ENCODE assay signal across 15 cellular contexts in genomic region chr13:27968316-27969072, GRCh38. TPM values are rescaled to one million over a fixed set of nuclear protein-coding genes. Genes with fewer than 3 reads are reported as not detected.
A peak's percentile ranks its signal among the peaks of the same experiment; 100 is the strongest.
DNase-seq lines count a peak whose midpoint lies in the region; ATAC-seq and TF ChIP-seq lines count a peak whose summit lies in the region.
"Had no signal": no experiment of that assay in that cellular context is flagged by ENCODE, and none has a peak within 500 bp of the region (broad histone marks: within the 10 kb centered on the region; RNA-seq: fewer than 3 reads in every experiment).

No MANE protein-coding gene starts in this region.

- H3K4me3 Mint-ChIP-seq in Calu3 (ENCODE audit: low read depth, unreplicated experiment) (peak overlapping the region; percentile 74), naive B cell (peak overlapping the region; percentile 2 to 87 (median 68)), T-cell (peak overlapping the region in 1 of 3 donors; percentile 67)
- H3K4me3 Mint-ChIP-seq in activated CD8-positive, alpha-beta memory T cell treated with anti-CD3 and anti-CD28 coated beads, Interleukin-2, amount 10 ng/mL, durations not matched to agents 7 days and 5 days, result no peak overlapping the region

- H3K27me3 Mint-ChIP-seq in Calu3 (ENCODE audit: unreplicated experiment) (peaks cover 53% of the 10 kb centered on the region), naive B cell (peaks cover 56 to 94% (median 82%) of the 10 kb centered on the region in 3 donors), T-cell (peaks cover 56 to 86% of the 10 kb centered on the region in 2 donors)
- H3K27me3 Mint-ChIP-seq in activated CD8-positive, alpha-beta memory T cell treated with anti-CD3 and anti-CD28 coated beads, Interleukin-2, amount 10 ng/mL, durations not matched to agents 7 days and 5 days, result peaks cover 91% of the 10 kb centered on the region

- WGBS in HUES64, result 1% methylated on average over 85 of the region's 85 CpGs

- H3K9me3 Mint-ChIP-seq in Calu3 (ENCODE audit: low read depth, unreplicated experiment) (no peaks in the 10 kb centered on the region), naive B cell (peaks cover 0 to 3% (median 0%) of the 10 kb centered on the region in 7 donors), T-cell (no peaks in the 10 kb centered on the region)
- no peaks in the 10 kb centered on the region for H3K9me3 Mint-ChIP-seq in activated CD8-positive, alpha-beta memory T cell treated with anti-CD3 and anti-CD28 coated beads, Interleukin-2, amount 10 ng/mL, durations not matched to agents 7 days and 5 days (ENCODE audit: low read depth)

- peaks cover 100% of the 10 kb centered on the region for H3K27me3 ChIP-seq in HUES64 (ENCODE audit: insufficient read depth, low read length)
- peaks cover 4 to 100% of the 10 kb centered on the region in 2 donors for H3K27me3 ChIP-seq in breast epithelium

- H3K36me3 ChIP-seq in HUES64 (ENCODE audit: insufficient read depth, low read length) (no peaks in the 10 kb centered on the region), breast epithelium (no peaks in the 10 kb centered on the region)
- H3K36me3 ChIP-seq: adrenal gland, esophagus muscularis mucosa, upper lobe of left lung had no signal

- TF ChIP-seq CTCF in Calu3 (IDR thresholded peaks at IDR 0.05; ENCODE audit: unreplicated experiment) (no peak), breast epithelium (IDR thresholded peaks at IDR 0.05) (no peak)

- CTCF ChIA-PET in Calu3 (lab: Charles Lee) (interaction anchor here (1.5 to 2.4 kb wide), 2 partner anchors 8 to 14 kb away, joined by 3 to 8 read pairs; no protein-coding TSS in a partner anchor), T-cell (lab: Charles Lee) (interaction anchor here (0.7 to 1.1 kb wide), 2 partner anchors 12 to 18 kb away, joined by 3 read pairs; no protein-coding TSS in a partner anchor)
- CTCF ChIA-PET in activated CD8-positive, alpha-beta memory T cell treated with anti-CD3 and anti-CD28 coated beads, Interleukin-2, amount 10 ng/mL, durations not matched to agents 7 days and 5 days (lab: Charles Lee), result interaction anchor here (0.7 to 5.2 kb wide), 3 partner anchors 14 to 15 kb away, joined by 3 to 22 read pairs (median 7); no protein-coding TSS in a partner anchor

- POLR2A ChIA-PET in T-cell (lab: Charles Lee), result no interaction called here

- H3K4me1 Mint-ChIP-seq in Calu3 (ENCODE audit: low read depth, unreplicated experiment), result peaks cover 17% of the 10 kb centered on the region
- peaks cover 38 to 47% (median 39%) of the 10 kb centered on the region in 3 donors for H3K4me1 Mint-ChIP-seq in naive B cell
- peaks cover 5% of the 10 kb centered on the region for H3K4me1 Mint-ChIP-seq in activated CD8-positive, alpha-beta memory T cell treated with anti-CD3 and anti-CD28 coated beads, Interleukin-2, amount 10 ng/mL, durations not matched to agents 7 days and 5 days
- peaks cover 22 to 27% (median 25%) of the 10 kb centered on the region in 3 donors for H3K4me1 Mint-ChIP-seq in T-cell

- intact Hi-C loops in Calu3 (cut with micrococcal nuclease; ENCODE audit: unreplicated experiment) (no loop called here), breast epithelium (cut with DNase I; ENCODE audit: low total_unique reads) (no loop called here)

- H3K4me3 ChIP-seq in HUES64 (ENCODE audit: low read length) (peak overlapping the region; percentile 33), breast epithelium (peak overlapping the region in 2 of 3 donors; percentile 21 to 41)
- H3K4me3 ChIP-seq: adrenal gland, esophagus muscularis mucosa, K562 had no signal

- H3K4me1 ChIP-seq in HUES64 (ENCODE audit: insufficient read depth, low read length), result peaks cover 37% of the 10 kb centered on the region
- peaks cover 0 to 3% of the 10 kb centered on the region in 2 donors for H3K4me1 ChIP-seq in breast epithelium
- H3K4me1 ChIP-seq: adrenal gland had no signal

- H3K27ac Mint-ChIP-seq in Calu3 (ENCODE audit: unreplicated experiment) (no peak overlapping the region), naive B cell (peak overlapping the region in 1 of 6 donors; percentile 78), T-cell (no peak overlapping the region)
- no peak overlapping the region for H3K27ac Mint-ChIP-seq in activated CD8-positive, alpha-beta memory T cell treated with anti-CD3 and anti-CD28 coated beads, Interleukin-2, amount 10 ng/mL, durations not matched to agents 7 days and 5 days

- H3K27ac ChIP-seq in HUES64 (ENCODE audit: low read depth, low read length), result no peak overlapping the region
- no peak overlapping the region for H3K27ac ChIP-seq in breast epithelium
- H3K27ac ChIP-seq: adrenal gland, esophagus muscularis mucosa, upper lobe of left lung had no signal

- ATAC-seq in naive B cell (ENCODE audit: low read depth in 2 of 2) (peak; percentile 18 to 32), T-cell (replicated peaks in 1 of 4) (no peak)
- ATAC-seq in activated CD8-positive, alpha-beta memory T cell treated with anti-CD3 and anti-CD28 coated beads, Interleukin-2, amount 10 ng/mL, durations not matched to agents 7 days and 5 days, result no peak
- ATAC-seq: K562 had no signal

- H3K36me3 Mint-ChIP-seq in Calu3 (ENCODE audit: insufficient read depth, unreplicated experiment) (no peaks in the 10 kb centered on the region), naive B cell (no peaks in the 10 kb centered on the region), T-cell (no peaks in the 10 kb centered on the region)
- no peaks in the 10 kb centered on the region for H3K36me3 Mint-ChIP-seq in activated CD8-positive, alpha-beta memory T cell treated with anti-CD3 and anti-CD28 coated beads, Interleukin-2, amount 10 ng/mL, durations not matched to agents 7 days and 5 days

- no peak for TF ChIP-seq POLR2A in breast epithelium (IDR thresholded peaks at IDR 0.05)

- H3K9ac ChIP-seq in HUES64 (ENCODE audit: low read depth, low read length), result no peak overlapping the region

- DNase-seq in Calu3 (no peak), breast epithelium (ENCODE audit: low spot score in 2 of 2) (no peak), naive B cell (no peak), NCI-H146 treated with DMSO at 0.1 percent for 48 hours (lab: John Stamatoyannopoulos, UW; ENCODE audit: unreplicated experiment) (no peak), NCI-H2171 treated with DMSO at 0.1 percent for 48 hours (lab: John Stamatoyannopoulos, UW) (no peak), T-cell (no peak)
- no peak for DNase-seq in activated CD8-positive, alpha-beta memory T cell treated with anti-CD3 and anti-CD28 coated beads, Interleukin-2, amount 10 ng/mL, durations not matched to agents 7 days and 5 days
- DNase-seq: activated CD4-positive, alpha-beta T cell treated with anti-CD3 and anti-CD28 coated beads for 1 hour; adrenal gland; COR-L47 had no signal

- BruUV-seq in Calu3 (replicated peaks; lab: Mats Ljungman, UMichigan), result no TSS peak

- H3K9me3 ChIP-seq in HUES64 (ENCODE audit: insufficient read depth, low read depth, low read length), result no peaks in the 10 kb centered on the region
- H3K9me3 ChIP-seq in breast epithelium, result no peaks in the 10 kb centered on the region
- H3K9me3 ChIP-seq: adrenal gland, esophagus muscularis mucosa, upper lobe of left lung had no signal

RNA-seq across cellular contexts. Expression of gene CDX2, which starts 0.6 kb away (rescaled TPM):
- total RNA-seq in Calu3 (2022) (1.0 TPM in 1 of 2 replicates, not detected in the other), breast epithelium (under 1 TPM in 1 of 3 donors, not detected in 2; 0.33 TPM), T-cell (under 1 TPM in 2 of 5 donors, not detected in 3; 0.09 to 0.35 TPM)
- polyA plus RNA-seq in HUES64 (2013, experiment 1 of 2), result 7.3 TPM
- 13.1 TPM for polyA plus RNA-seq in HUES64 (2013, experiment 2 of 2)
- polyA plus RNA-seq in naive B cell (ENCODE audit: low read depth in 6 of 6), result not detected
- not detected for total RNA-seq in activated CD8-positive, alpha-beta memory T cell treated with anti-CD3 and anti-CD28 coated beads, Interleukin-2, amount 10 ng/mL, durations not matched to agents 7 days and 5 days
- total RNA-seq: mononuclear cell had no signal
- polyA plus RNA-seq: K562 had no signal

RNA-seq across cellular contexts. Expression of gene URAD, which starts 20.0 kb away (rescaled TPM):
- total RNA-seq in Calu3 (2022) (not detected in 2 replicates), breast epithelium (1 to 10 TPM in 1 of 3 donors, under 1 TPM in 1, not detected in 1; 0.32 to 1.3 TPM), T-cell (not detected)
- polyA plus RNA-seq in HUES64 (2013, experiment 1 of 2), result 1.5 TPM
- polyA plus RNA-seq in HUES64 (2013, experiment 2 of 2), result 2.2 TPM
- polyA plus RNA-seq in naive B cell (ENCODE audit: low read depth in 6 of 6), result not detected
- not detected for total RNA-seq in activated CD8-positive, alpha-beta memory T cell treated with anti-CD3 and anti-CD28 coated beads, Interleukin-2, amount 10 ng/mL, durations not matched to agents 7 days and 5 days
- total RNA-seq: adrenal gland, esophagus muscularis mucosa, K562, mononuclear cell had no signal
- polyA plus RNA-seq: adrenal gland, K562 had no signal

RNA-seq across cellular contexts. Expression of gene PDX1, which starts 48.7 kb away (rescaled TPM):
- total RNA-seq in Calu3 (2022) (1.2 and 1.8 TPM in 2 replicates), breast epithelium (not detected), T-cell (not detected)
- polyA plus RNA-seq in HUES64 (2013, experiment 1 of 2), result not detected
- not detected for polyA plus RNA-seq in HUES64 (2013, experiment 2 of 2)
- polyA plus RNA-seq in naive B cell (ENCODE audit: low read depth in 6 of 6), result not detected
- total RNA-seq in activated CD8-positive, alpha-beta memory T cell treated with anti-CD3 and anti-CD28 coated beads, Interleukin-2, amount 10 ng/mL, durations not matched to agents 7 days and 5 days, result not detected
- total RNA-seq: adrenal gland, esophagus muscularis mucosa, K562, mononuclear cell, upper lobe of left lung had no signal
- polyA plus RNA-seq: adrenal gland, K562 had no signal

Comparison
In these comparisons a context has a peak if more than half of its experiments do, and no peak if none do; other contexts are left out.
1. ATAC-seq: peak in naive B cell (2 of 2); none in activated CD8-positive, alpha-beta memory T cell treated with anti-CD3 and anti-CD28 coated beads, Interleukin-2, amount 10 ng/mL, durations not matched to agents 7 days and 5 days (single experiment) and T-cell (0 of 4).